In genomic region chrX:10537308-10537707, GRCh38 we compare ENCODE assay signal across 18 cellular contexts.
DNase-seq lines count a peak whose midpoint lies in the region; ATAC-seq, FAIRE-seq and TF ChIP-seq lines count a peak whose summit lies in the region.
"Had no signal": no experiment of that assay in that cellular context is flagged by ENCODE, and none has a peak within 500 bp of the region (broad histone marks: within the 10 kb centered on the region; RNA-seq: fewer than 3 reads in every experiment).

No MANE protein-coding gene starts in this region.

- whole genome bisulfite sequencing in A549 (ENCODE audit: missing lambda C conversion rate) = 25% methylated on average over 2 of the region's 2 CpGs
- 0% methylated on average over 2 of the region's 2 CpGs for WGBS in K562 (ENCODE audit: insufficient coverage, low coverage, missing lambda C conversion rate)

- DNase-seq in A549 (ENCODE audit: low read depth in 1 of 2, low spot score in 1 of 2) (no peak), K562 (ENCODE audit: extremely low read depth in 1 of 4, low spot score in 3 of 4) (no peak), left lobe of liver (ENCODE audit: low spot score) (peak; percentile 41), mucosa of descending colon (no peak), SIG-M5 (lab: John Stamatoyannopoulos, UW) (no peak), NCI-H2171 (lab: John Stamatoyannopoulos, UW) (no peak), NCI-H128 (lab: John Stamatoyannopoulos, UW; ENCODE audit: unreplicated experiment) (no peak)
- DNase-seq in activated CD8-positive, alpha-beta memory T cell treated with anti-CD3 and anti-CD28 coated beads, Interleukin-2, amount 10 ng/mL, durations not matched to agents 7 days and 5 days = no peak
- DNase-seq: Calu3; CD4-positive, alpha-beta memory T cell; DMS79 treated with DMSO at 0.1 percent for 48 hours; H9 had no signal

- H3K4me1 ChIP-seq in A549 (peaks cover 77% of the 10 kb centered on the region), K562 (replicated peaks in 1 of 2; ENCODE audit: control insufficient read depth in 2 of 2, insufficient read depth in 2 of 2, low read length in 2 of 2) (no peaks in the 10 kb centered on the region), mucosa of descending colon (ENCODE audit: low read depth) (no peaks in the 10 kb centered on the region)

- ATAC-seq in A549 (peak; percentile 13 to 34; a peak in 1 of 6 replicates), K562 (no peak), left lobe of liver (peak; percentile 88), mucosa of descending colon (peak; percentile 76)
- no peak for ATAC-seq in activated CD8-positive, alpha-beta memory T cell treated with anti-CD3 and anti-CD28 coated beads, Interleukin-2, amount 10 ng/mL, durations not matched to agents 7 days and 5 days
- ATAC-seq: GM12878 had no signal

- TF ChIP-seq POLR2A in A549 (IDR thresholded peaks at IDR 0.05; ENCODE audit: low read length) (no peak), K562 (conservative IDR thresholded peaks at IDR 0.05) (no peak)

- H3K27ac Mint-ChIP-seq in activated CD8-positive, alpha-beta memory T cell treated with anti-CD3 and anti-CD28 coated beads, Interleukin-2, amount 10 ng/mL, durations not matched to agents 7 days and 5 days = no peak overlapping the region
- H3K27ac Mint-ChIP-seq: CD14-positive monocyte; CD4-positive, alpha-beta memory T cell; H9 had no signal

- H3K4me2 ChIP-seq in A549 = peak overlapping the region; percentile 64
- no peak overlapping the region for H3K4me2 ChIP-seq in K562 (ENCODE audit: insufficient read depth, low read length)
- H3K4me2 ChIP-seq: BLaER1 had no signal

- H3K9ac ChIP-seq in K562 (ENCODE audit: insufficient read depth in 1 of 2, low read depth in 2 of 2, low read length in 2 of 2) = no peak overlapping the region
- H3K9ac ChIP-seq: BLaER1 had no signal

- TF ChIP-seq EP300 in A549 (IDR thresholded peaks at IDR 0.05) (no peak), K562 (IDR thresholded peaks at IDR 0.05; ENCODE audit: low read length) (no peak)

- no peaks in the 10 kb centered on the region for H3K79me2 ChIP-seq in K562 (ENCODE audit: control insufficient read depth, insufficient read depth, low read length)

- no peaks in the 10 kb centered on the region; a peak in 1 of 5 replicates for H3K27me3 ChIP-seq in K562 (ENCODE audit: control insufficient read depth in 2 of 2, insufficient read depth in 2 of 2, low read length in 2 of 2)

- H3K4me3 ChIP-seq in A549 = no peak overlapping the region
- no peak overlapping the region for H3K4me3 ChIP-seq in K562
- no peak overlapping the region for H3K4me3 ChIP-seq in mucosa of descending colon
- H3K4me3 ChIP-seq: BLaER1, GM12878 had no signal

- H3K9me3 ChIP-seq in A549 (no peaks in the 10 kb centered on the region), K562 (replicated peaks; ENCODE audit: control insufficient read depth, insufficient read depth, low read depth, low read length) (no peaks in the 10 kb centered on the region), mucosa of descending colon (no peaks in the 10 kb centered on the region)
- H3K9me3 ChIP-seq: BLaER1 had no signal

- H3K36me3 Mint-ChIP-seq in activated CD8-positive, alpha-beta memory T cell treated with anti-CD3 and anti-CD28 coated beads, Interleukin-2, amount 10 ng/mL, durations not matched to agents 7 days and 5 days = no peaks in the 10 kb centered on the region
- H3K36me3 Mint-ChIP-seq: CD14-positive monocyte; CD4-positive, alpha-beta memory T cell had no signal

- H3K36me3 ChIP-seq in K562 (ENCODE audit: control insufficient read depth, insufficient read depth, low read length) = no peaks in the 10 kb centered on the region
- H3K36me3 ChIP-seq in mucosa of descending colon (ENCODE audit: low read depth) = no peaks in the 10 kb centered on the region
- H3K36me3 ChIP-seq: BLaER1 had no signal

- H2AFZ ChIP-seq in K562 (ENCODE audit: low read depth, low read length) = no peak overlapping the region

- H3K27me3 Mint-ChIP-seq in activated CD8-positive, alpha-beta memory T cell treated with anti-CD3 and anti-CD28 coated beads, Interleukin-2, amount 10 ng/mL, durations not matched to agents 7 days and 5 days = no peaks in the 10 kb centered on the region
- H3K27me3 Mint-ChIP-seq: CD4-positive, alpha-beta memory T cell had no signal

- H3K27ac ChIP-seq in A549 (peak overlapping the region; percentile 59 to 75; a peak in 5 of 6 replicates), K562 (ENCODE audit: extremely low read depth, low read depth, low read length) (no peak overlapping the region)
- H3K27ac ChIP-seq: 22Rv1, BLaER1 had no signal

- in situ Hi-C loops in K562 (cut with MboI) = no loop called here

- H3K4me3 Mint-ChIP-seq in activated CD8-positive, alpha-beta memory T cell treated with anti-CD3 and anti-CD28 coated beads, Interleukin-2, amount 10 ng/mL, durations not matched to agents 7 days and 5 days = no peak overlapping the region
- H3K4me3 Mint-ChIP-seq: CD14-positive monocyte; CD4-positive, alpha-beta memory T cell; H9 had no signal

- POLR2A ChIA-PET in A549 (lab: Yijun Ruan, JAX) (no interaction called here), K562 (lab: Yijun Ruan, JAX) (no interaction called here)

- intact Hi-C loops in K562 (cut with micrococcal nuclease) (no loop called here), mucosa of descending colon (cut with DNase I, micrococcal nuclease) (no loop called here)

- H3K9me3 Mint-ChIP-seq in activated CD8-positive, alpha-beta memory T cell treated with anti-CD3 and anti-CD28 coated beads, Interleukin-2, amount 10 ng/mL, durations not matched to agents 7 days and 5 days (ENCODE audit: low read depth) = no peaks in the 10 kb centered on the region

- TF ChIP-seq RAD21 in A549 (conservative IDR thresholded peaks at IDR 0.05 in 1 of 2, IDR thresholded peaks at IDR 0.05 in 1 of 2) = no peak
- no peak for TF ChIP-seq RAD21 in K562 (CRISPR knock-in tag; conservative IDR thresholded peaks at IDR 0.05 in 1 of 2, IDR thresholded peaks at IDR 0.05 in 1 of 2)

- no TSS peak for BruUV-seq in K562 (replicated peaks; lab: Mats Ljungman, UMichigan)

- no peak for FAIRE-seq in A549 (lab: Jason Lieb, UNC)
- FAIRE-seq in K562 (lab: Jason Lieb, UNC) = no peak
- FAIRE-seq: GM12878, GM19239, H1 had no signal

- no peaks in the 10 kb centered on the region for H4K20me1 ChIP-seq in K562 (replicated peaks; ENCODE audit: control insufficient read depth, insufficient read depth, low read length)
- H4K20me1 ChIP-seq: BLaER1 had no signal

- no peaks in the 10 kb centered on the region for H3K9me1 ChIP-seq in K562 (ENCODE audit: control insufficient read depth, insufficient read depth, low read length)

- CTCF ChIA-PET in A549 (lab: Yijun Ruan, JAX) (interaction anchor here (0.9 to 1.6 kb wide), 3 partner anchors 8 to 99 kb away, joined by 3 to 7 read pairs (median 4); no protein-coding TSS in a partner anchor), K562 (lab: Yijun Ruan, JAX; ENCODE audit: low intra/inter-chr PET ratio) (no interaction called here)
- CTCF ChIA-PET in activated CD8-positive, alpha-beta memory T cell treated with anti-CD3 and anti-CD28 coated beads, Interleukin-2, amount 10 ng/mL, durations not matched to agents 7 days and 5 days (lab: Charles Lee) = no interaction called here

- TF ChIP-seq CTCF in A549 (IDR thresholded peaks at IDR 0.05) (no peak), K562 (IDR thresholded peaks at IDR 0.05 in 2 of 3, conservative IDR thresholded peaks at IDR 0.05 in 1 of 3; ENCODE audit: insufficient read depth in 2 of 3, low read depth in 1 of 3, low read length in 3 of 3) (no peak), mucosa of descending colon (IDR thresholded peaks at IDR 0.05) (no peak)

- no peaks in the 10 kb centered on the region for H3K4me1 Mint-ChIP-seq in activated CD8-positive, alpha-beta memory T cell treated with anti-CD3 and anti-CD28 coated beads, Interleukin-2, amount 10 ng/mL, durations not matched to agents 7 days and 5 days
- H3K4me1 Mint-ChIP-seq: CD14-positive monocyte; CD4-positive, alpha-beta memory T cell had no signal

TF ChIP-seq in A549, 52 proteins besides CTCF, POLR2A, EP300 and RAD21 (continues in another document):
- no peak for TF ChIP-seq NR3C1 (IDR thresholded peaks at IDR 0.05)
- no peak for TF ChIP-seq NPAS2 (CRISPR knock-in tag; IDR thresholded peaks at IDR 0.05; ENCODE audit: borderline replicate concordance)
- no peak for TF ChIP-seq CEBPB (IDR thresholded peaks at IDR 0.05)
- no peak for TF ChIP-seq RARB (CRISPR knock-in tag; IDR thresholded peaks at IDR 0.05)
- TF ChIP-seq, protein P1, sequence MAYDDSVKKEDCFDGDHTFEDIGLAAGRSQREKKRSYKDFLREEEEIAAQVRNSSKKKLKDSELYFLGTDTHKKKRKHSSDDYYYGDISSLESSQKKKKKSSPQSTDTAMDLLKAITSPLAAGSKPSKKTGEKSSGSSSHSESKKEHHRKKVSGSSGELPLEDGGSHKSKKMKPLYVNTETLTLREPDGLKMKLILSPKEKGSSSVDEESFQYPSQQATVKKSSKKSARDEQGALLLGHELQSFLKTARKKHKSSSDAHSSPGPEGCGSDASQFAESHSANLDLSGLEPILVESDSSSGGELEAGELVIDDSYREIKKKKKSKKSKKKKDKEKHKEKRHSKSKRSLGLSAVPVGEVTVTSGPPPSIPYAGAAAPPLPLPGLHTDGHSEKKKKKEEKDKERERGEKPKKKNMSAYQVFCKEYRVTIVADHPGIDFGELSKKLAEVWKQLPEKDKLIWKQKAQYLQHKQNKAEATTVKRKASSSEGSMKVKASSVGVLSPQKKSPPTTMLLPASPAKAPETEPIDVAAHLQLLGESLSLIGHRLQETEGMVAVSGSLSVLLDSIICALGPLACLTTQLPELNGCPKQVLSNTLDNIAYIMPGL (CRISPR knock-in tag; IDR thresholded peaks at IDR 0.05; ENCODE audit: borderline replicate concordance) = no peak

TF ChIP-seq in K562, 482 proteins besides CTCF, POLR2A, EP300 and RAD21 (continues in another document):
- no peak for TF ChIP-seq ZNF277 (CRISPR knock-in tag; IDR thresholded peaks at IDR 0.05; ENCODE audit: borderline replicate concordance)

Comparison
In these comparisons a context has a peak if more than half of its experiments do, and no peak if none do; other contexts are left out.
1. ATAC-seq: peak in A549 (2 of 2), left lobe of liver (single experiment) and mucosa of descending colon (single experiment); none in K562 (single experiment) and activated CD8-positive, alpha-beta memory T cell treated with anti-CD3 and anti-CD28 coated beads, Interleukin-2, amount 10 ng/mL, durations not matched to agents 7 days and 5 days (single experiment).